1 cellular context compared by ENCODE assay signal in genomic region chr16:88455610-88456355, GRCh38.
A peak's percentile ranks its signal among the peaks of the same experiment; 100 is the strongest.
TF ChIP-seq lines count a peak whose summit lies in the region.

No MANE protein-coding gene starts in this region.

TF ChIP-seq in HepG2, 621 proteins besides CTCF, POLR2A, EP300 and RAD21 (continued from another document and continues in another):
- TF ChIP-seq MLXIP (CRISPR knock-in tag; IDR thresholded peaks at IDR 0.05; ENCODE audit: borderline replicate concordance): no peak
- peak; percentile 29; the same call in 1 of the 2 replicates for TF ChIP-seq ZNF441 (CRISPR knock-in tag; IDR thresholded peaks at IDR 0.05; ENCODE audit: borderline replicate concordance)
- peak; percentile 75 for TF ChIP-seq GATA4 (IDR thresholded peaks at IDR 0.05; ENCODE audit: borderline replicate concordance, low read depth)
- TF ChIP-seq ASH2L (IDR thresholded peaks at IDR 0.05; ENCODE audit: insufficient read length, low read depth, low read length): peak; percentile 62
- no peak for TF ChIP-seq MTF1 (CRISPR knock-in tag; IDR thresholded peaks at IDR 0.05)
- TF ChIP-seq ZNF687 (CRISPR knock-in tag; IDR thresholded peaks at IDR 0.05): peak; percentile 76
- no peak for TF ChIP-seq THYN1 (CRISPR knock-in tag; IDR thresholded peaks at IDR 0.05; ENCODE audit: borderline replicate concordance, low read depth)
- TF ChIP-seq ZZZ3 (CRISPR knock-in tag; IDR thresholded peaks at IDR 0.05; ENCODE audit: borderline replicate concordance): no peak
- 0 out of 2 replicates have a peak, but pooled peaks have one; percentile 36 for TF ChIP-seq ZNF776 (CRISPR knock-in tag; IDR thresholded peaks at IDR 0.05)
- TF ChIP-seq ZNF33A (CRISPR knock-in tag; IDR thresholded peaks at IDR 0.05; ENCODE audit: borderline replicate concordance): no peak
- TF ChIP-seq MTA1 (CRISPR knock-in tag; IDR thresholded peaks at IDR 0.05; ENCODE audit: borderline replicate concordance): peak; percentile 70; the same call in 1 of the 2 replicates
- TF ChIP-seq GFI1 (CRISPR knock-in tag; IDR thresholded peaks at IDR 0.05; ENCODE audit: borderline replicate concordance): peak; percentile 24; the same call in 1 of the 2 replicates
- peak; percentile 96 for TF ChIP-seq ZNF142 (CRISPR knock-in tag; IDR thresholded peaks at IDR 0.05)
- no peak for TF ChIP-seq RCOR2 (CRISPR knock-in tag; IDR thresholded peaks at IDR 0.05)
- TF ChIP-seq ZNF138 (CRISPR knock-in tag; IDR thresholded peaks at IDR 0.05; ENCODE audit: low read depth): no peak
- no peak for TF ChIP-seq AHDC1 (CRISPR knock-in tag; IDR thresholded peaks at IDR 0.05; ENCODE audit: borderline replicate concordance)
- TF ChIP-seq ZNF329 (CRISPR knock-in tag; IDR thresholded peaks at IDR 0.05; ENCODE audit: low read depth): no peak
- no peak for TF ChIP-seq MAZ (IDR thresholded peaks at IDR 0.05; ENCODE audit: borderline replicate concordance, low read depth, low read length)
- TF ChIP-seq MAZ (CRISPR knock-in tag; IDR thresholded peaks at IDR 0.05; ENCODE audit: low read depth): peak; percentile 68; the same call in 1 of the 2 replicates
- peak; percentile 28; the same call in 1 of the 2 replicates for TF ChIP-seq ZBTB34 (CRISPR knock-in tag; IDR thresholded peaks at IDR 0.05)
- TF ChIP-seq ZSCAN9 (CRISPR knock-in tag; IDR thresholded peaks at IDR 0.05; ENCODE audit: borderline replicate concordance): peak; percentile 39; the same call in 1 of the 2 replicates
- no peak for TF ChIP-seq ZNF460 (CRISPR knock-in tag; IDR thresholded peaks at IDR 0.05; ENCODE audit: borderline replicate concordance)
- peak; percentile 7 for TF ChIP-seq ZNF883 (CRISPR knock-in tag; IDR thresholded peaks at IDR 0.05; ENCODE audit: not compliant biosample characterization)
- TF ChIP-seq IRF2 (CRISPR knock-in tag; IDR thresholded peaks at IDR 0.05): 0 out of 2 replicates have a peak, but pooled peaks have one; percentile 14
- no peak for TF ChIP-seq MLLT10 (CRISPR knock-in tag; IDR thresholded peaks at IDR 0.05)
- 0 out of 2 replicates have a peak, but pooled peaks have one; percentile 41 for TF ChIP-seq PCBP1 (IDR thresholded peaks at IDR 0.05; ENCODE audit: borderline replicate concordance, low read depth, low read length)
- TF ChIP-seq ARID2 (CRISPR knock-in tag; IDR thresholded peaks at IDR 0.05; ENCODE audit: borderline replicate concordance): 0 out of 2 replicates have a peak, but pooled peaks have one; percentile 61
- 0 out of 2 replicates have a peak, but pooled peaks have one; percentile 51 for TF ChIP-seq ZNF772 (CRISPR knock-in tag; IDR thresholded peaks at IDR 0.05)
- no peak for TF ChIP-seq ZBTB3 (CRISPR knock-in tag; IDR thresholded peaks at IDR 0.05; ENCODE audit: borderline replicate concordance, low read depth)
- TF ChIP-seq BCLAF1 (IDR thresholded peaks at IDR 0.05): no peak
